13 cellular contexts compared by ENCODE assay signal in genomic region chr3:127690106-127690505, GRCh38. TPM values are rescaled to one million over a fixed set of nuclear protein-coding genes. Genes with fewer than 3 reads are reported as not detected.
DNase-seq lines count a peak whose midpoint lies in the region; ATAC-seq, FAIRE-seq and TF ChIP-seq lines count a peak whose summit lies in the region.
"Had no signal": no experiment of that assay in that cellular context is flagged by ENCODE, and none has a peak within 500 bp of the region (broad histone marks: within the 10 kb centered on the region; RNA-seq: fewer than 3 reads in every experiment).

No MANE protein-coding gene starts in this region.

- H3K4me1 Mint-ChIP-seq in astrocyte (ENCODE audit: low read depth, unreplicated experiment), result peaks cover 26% of the 10 kb centered on the region
- H3K4me1 Mint-ChIP-seq in immature natural killer cell, result no peaks in the 10 kb centered on the region

- TF ChIP-seq CTCF in astrocyte (IDR thresholded peaks at IDR 0.05; ENCODE audit: insufficient read depth, low read depth, low read length) (no peak), gastrocnemius medialis (IDR thresholded peaks at IDR 0.05 in 4 of 5, conservative IDR thresholded peaks at IDR 0.05 in 1 of 5) (no peak)

- peaks cover 31% of the 10 kb centered on the region for H3K4me1 ChIP-seq in astrocyte (ENCODE audit: insufficient read depth, low read length)
- H3K4me1 ChIP-seq in gastrocnemius medialis, result peaks cover 22 to 28% of the 10 kb centered on the region in 2 donors

- H3K9me3 Mint-ChIP-seq in astrocyte (ENCODE audit: unreplicated experiment) (no peaks in the 10 kb centered on the region), immature natural killer cell (no peaks in the 10 kb centered on the region)

- H3K36me3 Mint-ChIP-seq in astrocyte (ENCODE audit: low read depth, unreplicated experiment) (peaks cover 8% of the 10 kb centered on the region), immature natural killer cell (no peaks in the 10 kb centered on the region)

- H3K9me3 ChIP-seq in astrocyte (ENCODE audit: insufficient read depth, low read depth, low read length), result no peaks in the 10 kb centered on the region
- no peaks in the 10 kb centered on the region for H3K9me3 ChIP-seq in gastrocnemius medialis
- H3K9me3 ChIP-seq: prostate gland had no signal

- H3K9ac ChIP-seq in astrocyte (ENCODE audit: low read length), result peak overlapping the region; percentile 71

- peak overlapping the region; percentile 83 for H3K27ac ChIP-seq in astrocyte (ENCODE audit: low read depth, low read length)
- peak overlapping the region; percentile 81 to 89 (median 86) for H3K27ac ChIP-seq in gastrocnemius medialis
- H3K27ac ChIP-seq: SK-N-MC had no signal

- H3K27me3 Mint-ChIP-seq in astrocyte (ENCODE audit: low read depth, unreplicated experiment), result no peaks in the 10 kb centered on the region
- H3K27me3 Mint-ChIP-seq in immature natural killer cell (ENCODE audit: low read depth in 3 of 3), result peaks cover 2 to 7% (median 3%) of the 10 kb centered on the region in 3 donors

- no peak for FAIRE-seq in astrocyte (lab: Jason Lieb, UNC)
- FAIRE-seq: frontal cortex had no signal

- H2AFZ ChIP-seq in astrocyte (ENCODE audit: low read depth, low read length), result peak overlapping the region; percentile 51

- H3K79me2 ChIP-seq in astrocyte (ENCODE audit: insufficient read depth, low read length), result no peaks in the 10 kb centered on the region

- intact Hi-C loops in left cardiac atrium (cut with DNase I) (loop anchor here in 1 of 2 donors (10.0 kb wide), 1 partner anchor 135 kb away; the partner anchor contains the start of gene MGLL), gastrocnemius medialis (cut with DNase I; ENCODE audit: low total_unique reads) (no loop called here)

- in situ Hi-C loops in gastrocnemius medialis (cut with MboI; ENCODE audit: low sequenced_read_pairs in 4 of 4), result no loop called here

- ATAC-seq in left cardiac atrium (peak in 1 of 2 donors; percentile 45), gastrocnemius medialis (no peak)

- H3K27me3 ChIP-seq in astrocyte (ENCODE audit: insufficient read depth, low read length), result no peaks in the 10 kb centered on the region
- no peaks in the 10 kb centered on the region for H3K27me3 ChIP-seq in gastrocnemius medialis

- no peak for TF ChIP-seq POLR2A in gastrocnemius medialis (IDR thresholded peaks at IDR 0.05)

- H3K27ac Mint-ChIP-seq in astrocyte (ENCODE audit: unreplicated experiment), result peak overlapping the region; percentile 94
- H3K27ac Mint-ChIP-seq in immature natural killer cell, result no peak overlapping the region

- H3K36me3 ChIP-seq in astrocyte (ENCODE audit: insufficient read depth, low read length) (no peaks in the 10 kb centered on the region), gastrocnemius medialis (peaks cover 0 to 12% of the 10 kb centered on the region in 2 donors)
- H3K36me3 ChIP-seq: prostate gland had no signal

- DNase-seq in GM04503 (ENCODE audit: low read depth), result peak; percentile 62
- DNase-seq in astrocyte (ENCODE audit: low read depth), result peak; percentile 67
- DNase-seq in left cardiac atrium, result peak; percentile 26
- peak in 1 of 2 donors; percentile 10 for DNase-seq in gastrocnemius medialis
- DNase-seq in NCI-H146 (lab: John Stamatoyannopoulos, UW), result no peak
- DNase-seq in DMS 273 treated with DMSO at 0.1 percent for 48 hours (lab: John Stamatoyannopoulos, UW), result no peak
- no peak for DNase-seq in anterior cingulate cortex (lab: John Stamatoyannopoulos, UW)
- no peak for DNase-seq in immature natural killer cell
- DNase-seq: DND-41, NCI-H1436 had no signal

- H3K4me3 Mint-ChIP-seq in astrocyte (ENCODE audit: unreplicated experiment) (peak overlapping the region; percentile 28), immature natural killer cell (no peak overlapping the region)

- H4K20me1 ChIP-seq in astrocyte (ENCODE audit: insufficient read depth, low read length), result no peaks in the 10 kb centered on the region

- H3K4me3 ChIP-seq in astrocyte (ENCODE audit: insufficient read depth, low read depth, low read length), result no peak overlapping the region
- no peak overlapping the region for H3K4me3 ChIP-seq in gastrocnemius medialis
- H3K4me3 ChIP-seq: prostate gland, SK-N-MC had no signal

- peak overlapping the region; percentile 65 for H3K4me2 ChIP-seq in astrocyte (ENCODE audit: low read length)

RNA-seq across cellular contexts. Expression of gene ABTB1, which starts 17.4 kb away (rescaled TPM):
- total RNA-seq in astrocyte (11.6 and 11.8 TPM in 2 replicates), left cardiac atrium (10 to 100 TPM; 21.8 to 34.2 TPM), gastrocnemius medialis (10 to 100 TPM; 22.9 to 37.5 (median 30.1) TPM)
- polyA plus RNA-seq in immature natural killer cell, result 100 to 1,000 TPM in 1 of 3 donors, 10 to 100 TPM in 2; 71.9 to 141 (median 83.7) TPM

Comparison
In these comparisons a context has a peak if more than half of its experiments do, and no peak if none do; other contexts are left out.
1. DNase-seq: peak in GM04503 (single experiment), astrocyte (single experiment) and left cardiac atrium (single experiment); none in NCI-H146 (single experiment), DMS 273 treated with DMSO at 0.1 percent for 48 hours (single experiment), anterior cingulate cortex (0 of 58) and immature natural killer cell (0 of 3).